33 cellular contexts compared by ENCODE assay signal in genomic region chr18:74073957-74074356, GRCh38.
"Had no signal": no experiment of that assay in that cellular context is flagged by ENCODE, and none has a peak within 500 bp of the region (broad histone marks: within the 10 kb centered on the region; RNA-seq: fewer than 3 reads in every experiment).

No MANE protein-coding gene starts in this region.

- DNase-seq: activated CD4-positive, alpha-beta memory T cell treated with anti-CD3 and anti-CD28 coated beads, Interleukin-2, amount 10 ng/mL, durations not matched to agents 7 days and 5 days; activated CD4-positive, alpha-beta T cell treated with anti-CD3 and anti-CD28 coated beads for 1 hour; activated CD4-positive, alpha-beta T cell treated with anti-CD3 and anti-CD28 coated beads for 36 hours; activated CD4-positive, alpha-beta T cell treated with anti-CD3 and anti-CD28 coated beads for 48 hours; activated CD4-positive, alpha-beta T cell treated with anti-CD3 and anti-CD28 coated beads, Interleukin-2, amount 10 ng/mL, durations not matched to agents 7 days and 5 days; activated CD4-positive, alpha-beta T cell treated with anti-CD3 and anti-CD28 coated beads, Interleukin-2, amount 50 U/mL, for 48 hours; activated CD4-positive, CD25-positive, alpha-beta regulatory T cell; activated CD8-positive, alpha-beta memory T cell treated with anti-CD3 and anti-CD28 coated beads, Interleukin-2, amount 50 U/mL, for 4 hours; activated effector memory CD4-positive, alpha-beta T cell treated with anti-CD3 and anti-CD28 coated beads, Interleukin-2, amount 50 U/mL, for 16 hours; activated gamma-delta T cell treated with Interleukin-2 at 50 U/mL for 16 hours; activated naive CD4-positive, alpha-beta T cell; activated naive CD4-positive, alpha-beta T cell treated with anti-CD3 and anti-CD28 coated beads for 36 hours; activated naive CD4-positive, alpha-beta T cell treated with anti-CD3 and anti-CD28 coated beads, Interleukin-2, amount 50 U/mL, for 16 hours; activated naive CD8-positive, alpha-beta T cell treated with anti-CD3 and anti-CD28 coated beads, Interleukin-2, amount 10 ng/mL, durations not matched to agents 7 days and 5 days; activated T-cell treated with anti-CD3 and anti-CD28 coated beads for 4 hours; activated T-cell treated with anti-CD3 and anti-CD28 coated beads, Interleukin-2, amount 50 U/mL, for 1 hour; activated T-cell treated with anti-CD3 and anti-CD28 coated beads, Interleukin-2, amount 50 U/mL, for 4 hours; activated T-cell treated with anti-CD3 and anti-CD28 coated beads, Interleukin-2, amount 50 U/mL, for 72 hours; adrenal gland; amniotic stem cell; aorta; cerebellar nuclear complex; T-helper 1 cell; T-helper 2 cell; T-helper 9 cell had no signal

- H3K27ac Mint-ChIP-seq: activated CD4-positive, alpha-beta memory T cell treated with anti-CD3 and anti-CD28 coated beads, Interleukin-2, amount 10 ng/mL, durations not matched to agents 7 days and 5 days; activated CD4-positive, alpha-beta T cell treated with anti-CD3 and anti-CD28 coated beads for 36 hours; activated CD4-positive, alpha-beta T cell treated with anti-CD3 and anti-CD28 coated beads, Interleukin-2, amount 10 ng/mL, durations not matched to agents 7 days and 5 days; activated naive CD4-positive, alpha-beta T cell treated with anti-CD3 and anti-CD28 coated beads for 36 hours; activated naive CD4-positive, alpha-beta T cell treated with anti-CD3 and anti-CD28 coated beads, Interleukin-2, amount 50 U/mL, for 72 hours; activated naive CD8-positive, alpha-beta T cell treated with anti-CD3 and anti-CD28 coated beads, Interleukin-2, amount 10 ng/mL, durations not matched to agents 7 days and 5 days; activated T-cell treated with anti-CD3 and anti-CD28 coated beads, Interleukin-2, amount 50 U/mL, for 72 hours; activated T-helper 1 cell treated with anti-CD3 and anti-CD28 coated beads, Interleukin-12 subunit alpha, Interleukin-12 subunit beta, Interleukin-2, Interleukin-4 antibody, amounts not matched to agents 30 ng/mL and 10 ng/mL and 1 ng/mL, durations not matched to agents 14 hours and 24 hours and 36 hours; activated T-helper 17 cell treated with anti-CD3 and anti-CD28 coated beads, Interleukin-2, amount 50 U/mL, for 72 hours; brain; T-helper 1 cell treated with Interleukin-12 subunit alpha and Interleukin-12 subunit beta and Interleukin-4 antibody, amounts not matched to agents 30 μg/mL and 1 μg/mL, for 36 hours; T-helper 2 cell treated with Interferon-gamma antibody and Interleukin-4, amounts not matched to agents 5 μg/mL and 100 μg/mL, for 36 hours had no signal

- ATAC-seq: activated CD4-positive, alpha-beta T cell treated with anti-CD3 and anti-CD28 coated beads for 36 hours; activated CD4-positive, CD25-positive, alpha-beta regulatory T cell treated with anti-CD3 and anti-CD28 coated beads, Interleukin-2, amount 50 U/mL, for 24 hours; activated naive CD4-positive, alpha-beta T cell treated with anti-CD3 and anti-CD28 coated beads, Interleukin-2, amount 50 U/mL, for 72 hours; activated T-cell treated with anti-CD3 and anti-CD28 coated beads, Interleukin-2, amount 50 U/mL, for 4 hours; activated T-cell treated with anti-CD3 and anti-CD28 coated beads, Interleukin-2, amount 50 U/mL, for 72 hours; activated T-helper 17 cell treated with anti-CD3 and anti-CD28 coated beads, Interleukin-2, amount 50 U/mL, for 72 hours had no signal

- H3K36me3 Mint-ChIP-seq: activated naive CD4-positive, alpha-beta T cell treated with anti-CD3 and anti-CD28 coated beads, Interleukin-2, amount 50 U/mL, for 72 hours; activated naive CD8-positive, alpha-beta T cell treated with anti-CD3 and anti-CD28 coated beads, Interleukin-2, amount 10 ng/mL, durations not matched to agents 7 days and 5 days; brain had no signal

- H3K9me3 Mint-ChIP-seq: activated CD4-positive, alpha-beta memory T cell treated with anti-CD3 and anti-CD28 coated beads, Interleukin-2, amount 10 ng/mL, durations not matched to agents 7 days and 5 days; activated CD4-positive, alpha-beta T cell treated with anti-CD3 and anti-CD28 coated beads, Interleukin-2, amount 10 ng/mL, durations not matched to agents 7 days and 5 days; activated naive CD4-positive, alpha-beta T cell treated with anti-CD3 and anti-CD28 coated beads for 36 hours; activated naive CD4-positive, alpha-beta T cell treated with anti-CD3 and anti-CD28 coated beads, Interleukin-2, amount 50 U/mL, for 72 hours; activated naive CD8-positive, alpha-beta T cell treated with anti-CD3 and anti-CD28 coated beads, Interleukin-2, amount 10 ng/mL, durations not matched to agents 7 days and 5 days; activated T-cell treated with anti-CD3 and anti-CD28 coated beads, Interleukin-2, amount 50 U/mL, for 4 hours; activated T-cell treated with anti-CD3 and anti-CD28 coated beads, Interleukin-2, amount 50 U/mL, for 72 hours; activated T-helper 1 cell treated with anti-CD3 and anti-CD28 coated beads, Interleukin-12 subunit alpha, Interleukin-12 subunit beta, Interleukin-2, Interleukin-4 antibody, amounts not matched to agents 30 ng/mL and 10 ng/mL and 1 ng/mL, durations not matched to agents 14 hours and 24 hours and 36 hours; activated T-helper 17 cell treated with anti-CD3 and anti-CD28 coated beads, Interleukin-2, amount 50 U/mL, for 72 hours; brain; central memory CD8-positive, alpha-beta T cell; T-helper 1 cell treated with Interleukin-12 subunit alpha and Interleukin-12 subunit beta and Interleukin-4 antibody, amounts not matched to agents 30 μg/mL and 1 μg/mL, for 36 hours; T-helper 2 cell treated with Interferon-gamma antibody and Interleukin-4, amounts not matched to agents 5 μg/mL and 100 μg/mL, for 36 hours had no signal

- H3K4me3 Mint-ChIP-seq: activated CD4-positive, alpha-beta memory T cell treated with anti-CD3 and anti-CD28 coated beads, Interleukin-2, amount 10 ng/mL, durations not matched to agents 7 days and 5 days; activated CD4-positive, alpha-beta T cell treated with anti-CD3 and anti-CD28 coated beads for 36 hours; activated CD4-positive, alpha-beta T cell treated with anti-CD3 and anti-CD28 coated beads, Interleukin-2, amount 10 ng/mL, durations not matched to agents 7 days and 5 days; activated naive CD4-positive, alpha-beta T cell treated with anti-CD3 and anti-CD28 coated beads for 36 hours; activated naive CD8-positive, alpha-beta T cell treated with anti-CD3 and anti-CD28 coated beads, Interleukin-2, amount 10 ng/mL, durations not matched to agents 7 days and 5 days; activated T-cell treated with anti-CD3 and anti-CD28 coated beads, Interleukin-2, amount 50 U/mL, for 4 hours; activated T-cell treated with anti-CD3 and anti-CD28 coated beads, Interleukin-2, amount 50 U/mL, for 72 hours; activated T-helper 1 cell treated with anti-CD3 and anti-CD28 coated beads, Interleukin-12 subunit alpha, Interleukin-12 subunit beta, Interleukin-2, Interleukin-4 antibody, amounts not matched to agents 30 ng/mL and 10 ng/mL and 1 ng/mL, durations not matched to agents 14 hours and 24 hours and 36 hours; activated T-helper 17 cell treated with anti-CD3 and anti-CD28 coated beads, Interleukin-2, amount 50 U/mL, for 72 hours; brain; central memory CD8-positive, alpha-beta T cell; T-helper 1 cell treated with Interleukin-12 subunit alpha and Interleukin-12 subunit beta and Interleukin-4 antibody, amounts not matched to agents 30 μg/mL and 1 μg/mL, for 36 hours; T-helper 2 cell treated with Interferon-gamma antibody and Interleukin-4, amounts not matched to agents 5 μg/mL and 100 μg/mL, for 36 hours had no signal

- H3K4me1 Mint-ChIP-seq: activated CD4-positive, alpha-beta memory T cell treated with anti-CD3 and anti-CD28 coated beads, Interleukin-2, amount 10 ng/mL, durations not matched to agents 7 days and 5 days; activated CD4-positive, alpha-beta T cell treated with anti-CD3 and anti-CD28 coated beads for 36 hours; activated CD4-positive, alpha-beta T cell treated with anti-CD3 and anti-CD28 coated beads, Interleukin-2, amount 10 ng/mL, durations not matched to agents 7 days and 5 days; activated naive CD8-positive, alpha-beta T cell treated with anti-CD3 and anti-CD28 coated beads, Interleukin-2, amount 10 ng/mL, durations not matched to agents 7 days and 5 days; activated T-helper 17 cell treated with anti-CD3 and anti-CD28 coated beads, Interleukin-2, amount 50 U/mL, for 72 hours; brain; central memory CD8-positive, alpha-beta T cell had no signal

- H3K27me3 Mint-ChIP-seq: activated CD4-positive, alpha-beta T cell treated with anti-CD3 and anti-CD28 coated beads for 36 hours; activated CD4-positive, alpha-beta T cell treated with anti-CD3 and anti-CD28 coated beads, Interleukin-2, amount 10 ng/mL, durations not matched to agents 7 days and 5 days had no signal
